15 cellular contexts compared by ENCODE assay signal in the genomic region with DNA sequence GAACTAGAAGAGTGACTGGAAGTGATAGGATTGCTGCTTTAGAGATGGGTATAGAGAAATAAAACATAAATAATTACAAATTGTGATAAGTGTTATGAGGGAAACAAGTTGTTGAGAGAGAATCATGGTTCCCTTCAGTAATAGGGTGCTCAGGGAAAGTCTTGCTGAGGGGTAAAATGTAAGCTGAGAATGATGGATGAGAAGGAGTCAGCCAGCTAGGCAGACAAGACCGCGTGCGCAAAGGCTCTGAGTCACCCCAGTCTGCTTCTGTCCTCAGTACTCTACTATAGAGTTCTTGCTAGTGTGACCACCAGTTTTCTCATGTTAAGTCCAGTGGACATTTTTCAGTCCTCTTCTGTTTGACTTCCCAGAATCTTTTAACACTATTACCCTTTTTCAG. TPM values are rescaled to one million over a fixed set of nuclear protein-coding genes. Genes with fewer than 3 reads are reported as not detected.
DNase-seq lines count a peak whose midpoint lies in the region; ATAC-seq and TF ChIP-seq lines count a peak whose summit lies in the region.
"Had no signal": no experiment of that assay in that cellular context is flagged by ENCODE, and none has a peak within 500 bp of the region (broad histone marks: within the 10 kb centered on the region; RNA-seq: fewer than 3 reads in every experiment).

No MANE protein-coding gene starts in this region.

- DNase-seq in stimulated activated CD4-positive, alpha-beta T cell treated with anti-CD3 and anti-CD28 coated beads, Interleukin-2, amount 100 ng/mL, for 4 hours (ENCODE audit: low read depth): peak; percentile 15
- DNase-seq in stimulated activated CD4-positive, alpha-beta T cell treated with anti-CD3 and anti-CD28 coated beads, Interleukin-2, amount 100 ng/mL, for 48 hours: no peak
- DNase-seq in NOMO-1 treated with DMSO at 0.1 percent for 48 hours (lab: John Stamatoyannopoulos, UW; ENCODE audit: unreplicated experiment) (peak; percentile 30), fibroblast of pulmonary artery (ENCODE audit: low read depth) (peak; percentile 44), immature natural killer cell (no peak)
- DNase-seq: CD8-positive, alpha-beta T cell; NCI-H1417; PC-3; T1000; thyroid gland had no signal

- H3K27me3 Mint-ChIP-seq in immature natural killer cell (ENCODE audit: low read depth in 3 of 3): peaks cover 0 to 3% (median 0%) of the 10 kb centered on the region in 3 donors
- H3K27me3 Mint-ChIP-seq: memory B cell had no signal

- peaks cover 15 to 16% of the 10 kb centered on the region in 2 donors for H3K4me1 Mint-ChIP-seq in immature natural killer cell

- TF ChIP-seq CTCF in fibroblast of pulmonary artery (IDR thresholded peaks at IDR 0.05; ENCODE audit: low read length, missing control alignments): no peak

- H3K4me3 Mint-ChIP-seq in immature natural killer cell: no peak overlapping the region
- H3K4me3 Mint-ChIP-seq: CD8-positive, alpha-beta T cell; memory B cell had no signal

- H3K27ac Mint-ChIP-seq in immature natural killer cell: peak overlapping the region in 1 of 6 donors; percentile 4
- H3K27ac Mint-ChIP-seq: CD8-positive, alpha-beta T cell; memory B cell had no signal

- H3K36me3 Mint-ChIP-seq in immature natural killer cell: peaks cover 4 to 19% (median 9%) of the 10 kb centered on the region in 3 donors

- H3K9me3 Mint-ChIP-seq in immature natural killer cell: no peaks in the 10 kb centered on the region
- H3K9me3 Mint-ChIP-seq: memory B cell had no signal

- no peak for ATAC-seq in GM21423 (IDR thresholded peaks at IDR 0.05; ENCODE audit: unreplicated experiment)
- no peak for ATAC-seq in esophagus mucosa
- ATAC-seq in HG03342 (IDR thresholded peaks at IDR 0.05; ENCODE audit: unreplicated experiment): no peak
- ATAC-seq: CD8-positive, alpha-beta T cell; gastroesophageal sphincter; PC-3 had no signal

- H3K4me3 ChIP-seq in fibroblast of pulmonary artery (replicated peaks; ENCODE audit: low read depth, low read length): no peak overlapping the region
- H3K4me3 ChIP-seq: gastroesophageal sphincter, thyroid gland had no signal

RNA-seq across cellular contexts. Expression of gene PCCA, which starts 39.5 kb away (rescaled TPM):
- polyA plus RNA-seq in immature natural killer cell: 10 to 100 TPM in 2 of 3 donors, 1 to 10 TPM in 1; 7.9 to 14.0 (median 11.4) TPM
- 23.0 TPM for total RNA-seq in esophagus mucosa

Comparison
In these comparisons a context has a peak if more than half of its experiments do, and no peak if none do; other contexts are left out.
1. DNase-seq: peak in stimulated activated CD4-positive, alpha-beta T cell treated with anti-CD3 and anti-CD28 coated beads, Interleukin-2, amount 100 ng/mL, for 4 hours (single experiment), NOMO-1 treated with DMSO at 0.1 percent for 48 hours (single experiment) and fibroblast of pulmonary artery (single experiment); none in stimulated activated CD4-positive, alpha-beta T cell treated with anti-CD3 and anti-CD28 coated beads, Interleukin-2, amount 100 ng/mL, for 48 hours (0 of 2) and immature natural killer cell (0 of 3).